ENCODE assay signal across 1 cellular context in the genomic region with DNA sequence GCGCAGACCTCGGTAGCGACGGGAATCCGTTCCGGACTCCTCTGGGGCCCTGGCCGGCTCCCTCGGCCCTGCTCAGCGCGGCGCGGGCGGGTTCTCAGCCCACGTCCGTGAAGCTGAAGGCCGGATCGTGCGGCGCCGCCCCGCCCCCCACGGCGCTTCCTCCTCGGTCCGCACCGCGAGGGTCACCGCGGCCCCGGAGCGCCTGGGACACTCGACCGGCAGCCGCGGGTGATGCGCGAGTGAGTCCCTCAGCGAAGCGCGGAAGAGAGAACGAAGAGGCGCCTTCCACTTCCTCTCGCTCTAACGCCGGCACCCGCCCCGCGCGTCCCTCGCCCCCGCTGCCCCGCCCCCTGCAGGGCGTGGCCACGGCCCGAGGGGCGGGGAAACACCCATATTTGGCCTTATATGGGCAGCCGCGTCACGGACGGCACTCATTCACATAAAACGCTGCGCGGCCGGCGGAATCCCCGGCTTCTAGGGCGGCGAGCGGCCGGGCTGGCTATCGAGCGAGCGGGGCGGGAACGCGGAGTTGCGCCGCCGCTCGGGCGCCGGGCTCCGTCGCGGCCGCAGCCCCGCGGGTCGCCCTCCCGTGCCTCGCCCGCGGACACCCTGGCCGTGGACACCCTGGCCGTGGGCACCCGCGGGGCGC.
TF ChIP-seq lines count a peak whose summit lies in the region.

A gene with protein sequence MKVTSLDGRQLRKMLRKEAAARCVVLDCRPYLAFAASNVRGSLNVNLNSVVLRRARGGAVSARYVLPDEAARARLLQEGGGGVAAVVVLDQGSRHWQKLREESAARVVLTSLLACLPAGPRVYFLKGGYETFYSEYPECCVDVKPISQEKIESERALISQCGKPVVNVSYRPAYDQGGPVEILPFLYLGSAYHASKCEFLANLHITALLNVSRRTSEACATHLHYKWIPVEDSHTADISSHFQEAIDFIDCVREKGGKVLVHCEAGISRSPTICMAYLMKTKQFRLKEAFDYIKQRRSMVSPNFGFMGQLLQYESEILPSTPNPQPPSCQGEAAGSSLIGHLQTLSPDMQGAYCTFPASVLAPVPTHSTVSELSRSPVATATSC (plus strand): TSS at position 470 of the 649 bp plus-strand sequence. CDS start 215 bp downstream, outside the sequence.

TF ChIP-seq in HepG2, 621 proteins besides CTCF, POLR2A, EP300 and RAD21 (continued from another document):
- TF ChIP-seq, protein P1, sequence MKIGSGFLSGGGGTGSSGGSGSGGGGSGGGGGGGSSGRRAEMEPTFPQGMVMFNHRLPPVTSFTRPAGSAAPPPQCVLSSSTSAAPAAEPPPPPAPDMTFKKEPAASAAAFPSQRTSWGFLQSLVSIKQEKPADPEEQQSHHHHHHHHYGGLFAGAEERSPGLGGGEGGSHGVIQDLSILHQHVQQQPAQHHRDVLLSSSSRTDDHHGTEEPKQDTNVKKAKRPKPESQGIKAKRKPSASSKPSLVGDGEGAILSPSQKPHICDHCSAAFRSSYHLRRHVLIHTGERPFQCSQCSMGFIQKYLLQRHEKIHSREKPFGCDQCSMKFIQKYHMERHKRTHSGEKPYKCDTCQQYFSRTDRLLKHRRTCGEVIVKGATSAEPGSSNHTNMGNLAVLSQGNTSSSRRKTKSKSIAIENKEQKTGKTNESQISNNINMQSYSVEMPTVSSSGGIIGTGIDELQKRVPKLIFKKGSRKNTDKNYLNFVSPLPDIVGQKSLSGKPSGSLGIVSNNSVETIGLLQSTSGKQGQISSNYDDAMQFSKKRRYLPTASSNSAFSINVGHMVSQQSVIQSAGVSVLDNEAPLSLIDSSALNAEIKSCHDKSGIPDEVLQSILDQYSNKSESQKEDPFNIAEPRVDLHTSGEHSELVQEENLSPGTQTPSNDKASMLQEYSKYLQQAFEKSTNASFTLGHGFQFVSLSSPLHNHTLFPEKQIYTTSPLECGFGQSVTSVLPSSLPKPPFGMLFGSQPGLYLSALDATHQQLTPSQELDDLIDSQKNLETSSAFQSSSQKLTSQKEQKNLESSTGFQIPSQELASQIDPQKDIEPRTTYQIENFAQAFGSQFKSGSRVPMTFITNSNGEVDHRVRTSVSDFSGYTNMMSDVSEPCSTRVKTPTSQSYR (CRISPR knock-in tag; IDR thresholded peaks at IDR 0.05; ENCODE audit: borderline replicate concordance), result no peak; the same call in 1 of the 2 replicates
- TF ChIP-seq ZNF781 (CRISPR knock-in tag; IDR thresholded peaks at IDR 0.05; ENCODE audit: borderline replicate concordance, not compliant biosample characterization) (no peak), LCORL (IDR thresholded peaks at IDR 0.05) (no peak), LCORL (CRISPR knock-in tag; IDR thresholded peaks at IDR 0.05) (no peak), KAT7 (CRISPR knock-in tag; IDR thresholded peaks at IDR 0.05; ENCODE audit: borderline replicate concordance) (no peak), TEAD2 (CRISPR knock-in tag; IDR thresholded peaks at IDR 0.05) (no peak), RXRB (CRISPR knock-in tag; IDR thresholded peaks at IDR 0.05; ENCODE audit: borderline replicate concordance) (no peak), YEATS4 (CRISPR knock-in tag; IDR thresholded peaks at IDR 0.05; ENCODE audit: borderline replicate concordance) (no peak), ZNF282 (IDR thresholded peaks at IDR 0.05; ENCODE audit: partially characterized antibody) (no peak), RBM22 (optimal IDR thresholded peaks at IDR 0.05; ENCODE audit: low read length) (no peak), RXRA (CRISPR knock-in tag; IDR thresholded peaks at IDR 0.05) (no peak), ZNF672 (CRISPR knock-in tag; IDR thresholded peaks at IDR 0.05) (no peak), ZNF549 (CRISPR knock-in tag; IDR thresholded peaks at IDR 0.05) (no peak), SALL2 (CRISPR knock-in tag; IDR thresholded peaks at IDR 0.05) (no peak), KLF12 (CRISPR knock-in tag; IDR thresholded peaks at IDR 0.05; ENCODE audit: borderline replicate concordance) (no peak), ZNF768 (CRISPR knock-in tag; IDR thresholded peaks at IDR 0.05) (peak; percentile 53), CBX5 (CRISPR knock-in tag; IDR thresholded peaks at IDR 0.05; ENCODE audit: borderline replicate concordance) (no peak), TAF15 (IDR thresholded peaks at IDR 0.05; ENCODE audit: low read depth, low read length, poor library complexity, severe bottlenecking) (no peak), SCMH1 (CRISPR knock-in tag; IDR thresholded peaks at IDR 0.05; ENCODE audit: borderline replicate concordance) (no peak), ZFP90 (CRISPR knock-in tag; IDR thresholded peaks at IDR 0.05; ENCODE audit: borderline replicate concordance) (no peak)
- TF ChIP-seq, protein P2, sequence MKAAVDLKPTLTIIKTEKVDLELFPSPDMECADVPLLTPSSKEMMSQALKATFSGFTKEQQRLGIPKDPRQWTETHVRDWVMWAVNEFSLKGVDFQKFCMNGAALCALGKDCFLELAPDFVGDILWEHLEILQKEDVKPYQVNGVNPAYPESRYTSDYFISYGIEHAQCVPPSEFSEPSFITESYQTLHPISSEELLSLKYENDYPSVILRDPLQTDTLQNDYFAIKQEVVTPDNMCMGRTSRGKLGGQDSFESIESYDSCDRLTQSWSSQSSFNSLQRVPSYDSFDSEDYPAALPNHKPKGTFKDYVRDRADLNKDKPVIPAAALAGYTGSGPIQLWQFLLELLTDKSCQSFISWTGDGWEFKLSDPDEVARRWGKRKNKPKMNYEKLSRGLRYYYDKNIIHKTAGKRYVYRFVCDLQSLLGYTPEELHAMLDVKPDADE (CRISPR knock-in tag; IDR thresholded peaks at IDR 0.05), result no peak
- TF ChIP-seq, protein P3, sequence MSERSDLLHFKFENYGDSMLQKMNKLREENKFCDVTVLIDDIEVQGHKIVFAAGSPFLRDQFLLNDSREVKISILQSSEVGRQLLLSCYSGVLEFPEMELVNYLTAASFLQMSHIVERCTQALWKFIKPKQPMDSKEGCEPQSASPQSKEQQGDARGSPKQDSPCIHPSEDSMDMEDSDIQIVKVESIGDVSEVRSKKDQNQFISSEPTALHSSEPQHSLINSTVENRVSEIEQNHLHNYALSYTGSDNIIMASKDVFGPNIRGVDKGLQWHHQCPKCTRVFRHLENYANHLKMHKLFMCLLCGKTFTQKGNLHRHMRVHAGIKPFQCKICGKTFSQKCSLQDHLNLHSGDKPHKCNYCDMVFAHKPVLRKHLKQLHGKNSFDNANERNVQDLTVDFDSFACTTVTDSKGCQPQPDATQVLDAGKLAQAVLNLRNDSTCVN (CRISPR knock-in tag; IDR thresholded peaks at IDR 0.05; ENCODE audit: borderline replicate concordance), result no peak
- TF ChIP-seq, protein P4, sequence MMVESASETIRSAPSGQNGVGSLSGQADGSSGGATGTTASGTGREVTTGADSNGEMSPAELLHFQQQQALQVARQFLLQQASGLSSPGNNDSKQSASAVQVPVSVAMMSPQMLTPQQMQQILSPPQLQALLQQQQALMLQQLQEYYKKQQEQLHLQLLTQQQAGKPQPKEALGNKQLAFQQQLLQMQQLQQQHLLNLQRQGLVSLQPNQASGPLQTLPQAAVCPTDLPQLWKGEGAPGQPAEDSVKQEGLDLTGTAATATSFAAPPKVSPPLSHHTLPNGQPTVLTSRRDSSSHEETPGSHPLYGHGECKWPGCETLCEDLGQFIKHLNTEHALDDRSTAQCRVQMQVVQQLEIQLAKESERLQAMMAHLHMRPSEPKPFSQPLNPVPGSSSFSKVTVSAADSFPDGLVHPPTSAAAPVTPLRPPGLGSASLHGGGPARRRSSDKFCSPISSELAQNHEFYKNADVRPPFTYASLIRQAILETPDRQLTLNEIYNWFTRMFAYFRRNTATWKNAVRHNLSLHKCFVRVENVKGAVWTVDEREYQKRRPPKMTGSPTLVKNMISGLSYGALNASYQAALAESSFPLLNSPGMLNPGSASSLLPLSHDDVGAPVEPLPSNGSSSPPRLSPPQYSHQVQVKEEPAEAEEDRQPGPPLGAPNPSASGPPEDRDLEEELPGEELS (CRISPR knock-in tag; IDR thresholded peaks at IDR 0.05), result no peak
- TF ChIP-seq, protein P5, sequence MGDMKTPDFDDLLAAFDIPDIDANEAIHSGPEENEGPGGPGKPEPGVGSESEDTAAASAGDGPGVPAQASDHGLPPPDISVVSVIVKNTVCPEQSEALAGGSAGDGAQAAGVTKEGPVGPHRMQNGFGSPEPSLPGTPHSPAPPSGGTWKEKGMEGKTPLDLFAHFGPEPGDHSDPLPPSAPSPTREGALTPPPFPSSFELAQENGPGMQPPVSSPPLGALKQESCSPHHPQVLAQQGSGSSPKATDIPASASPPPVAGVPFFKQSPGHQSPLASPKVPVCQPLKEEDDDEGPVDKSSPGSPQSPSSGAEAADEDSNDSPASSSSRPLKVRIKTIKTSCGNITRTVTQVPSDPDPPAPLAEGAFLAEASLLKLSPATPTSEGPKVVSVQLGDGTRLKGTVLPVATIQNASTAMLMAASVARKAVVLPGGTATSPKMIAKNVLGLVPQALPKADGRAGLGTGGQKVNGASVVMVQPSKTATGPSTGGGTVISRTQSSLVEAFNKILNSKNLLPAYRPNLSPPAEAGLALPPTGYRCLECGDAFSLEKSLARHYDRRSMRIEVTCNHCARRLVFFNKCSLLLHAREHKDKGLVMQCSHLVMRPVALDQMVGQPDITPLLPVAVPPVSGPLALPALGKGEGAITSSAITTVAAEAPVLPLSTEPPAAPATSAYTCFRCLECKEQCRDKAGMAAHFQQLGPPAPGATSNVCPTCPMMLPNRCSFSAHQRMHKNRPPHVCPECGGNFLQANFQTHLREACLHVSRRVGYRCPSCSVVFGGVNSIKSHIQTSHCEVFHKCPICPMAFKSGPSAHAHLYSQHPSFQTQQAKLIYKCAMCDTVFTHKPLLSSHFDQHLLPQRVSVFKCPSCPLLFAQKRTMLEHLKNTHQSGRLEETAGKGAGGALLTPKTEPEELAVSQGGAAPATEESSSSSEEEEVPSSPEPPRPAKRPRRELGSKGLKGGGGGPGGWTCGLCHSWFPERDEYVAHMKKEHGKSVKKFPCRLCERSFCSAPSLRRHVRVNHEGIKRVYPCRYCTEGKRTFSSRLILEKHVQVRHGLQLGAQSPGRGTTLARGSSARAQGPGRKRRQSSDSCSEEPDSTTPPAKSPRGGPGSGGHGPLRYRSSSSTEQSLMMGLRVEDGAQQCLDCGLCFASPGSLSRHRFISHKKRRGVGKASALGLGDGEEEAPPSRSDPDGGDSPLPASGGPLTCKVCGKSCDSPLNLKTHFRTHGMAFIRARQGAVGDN (CRISPR knock-in tag; IDR thresholded peaks at IDR 0.05), result peak; percentile 49
- TF ChIP-seq, protein P6, sequence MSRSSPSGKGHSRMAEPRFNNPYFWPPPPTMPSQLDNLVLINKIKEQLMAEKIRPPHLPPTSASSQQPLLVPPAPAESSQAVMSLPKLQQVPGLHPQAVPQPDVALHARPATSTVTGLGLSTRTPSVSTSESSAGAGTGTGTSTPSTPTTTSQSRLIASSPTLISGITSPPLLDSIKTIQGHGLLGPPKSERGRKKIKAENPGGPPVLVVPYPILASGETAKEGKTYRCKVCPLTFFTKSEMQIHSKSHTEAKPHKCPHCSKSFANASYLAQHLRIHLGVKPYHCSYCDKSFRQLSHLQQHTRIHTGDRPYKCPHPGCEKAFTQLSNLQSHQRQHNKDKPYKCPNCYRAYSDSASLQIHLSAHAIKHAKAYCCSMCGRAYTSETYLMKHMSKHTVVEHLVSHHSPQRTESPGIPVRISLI (CRISPR knock-in tag; IDR thresholded peaks at IDR 0.05; ENCODE audit: borderline replicate concordance), result no peak
- TF ChIP-seq, protein P7, sequence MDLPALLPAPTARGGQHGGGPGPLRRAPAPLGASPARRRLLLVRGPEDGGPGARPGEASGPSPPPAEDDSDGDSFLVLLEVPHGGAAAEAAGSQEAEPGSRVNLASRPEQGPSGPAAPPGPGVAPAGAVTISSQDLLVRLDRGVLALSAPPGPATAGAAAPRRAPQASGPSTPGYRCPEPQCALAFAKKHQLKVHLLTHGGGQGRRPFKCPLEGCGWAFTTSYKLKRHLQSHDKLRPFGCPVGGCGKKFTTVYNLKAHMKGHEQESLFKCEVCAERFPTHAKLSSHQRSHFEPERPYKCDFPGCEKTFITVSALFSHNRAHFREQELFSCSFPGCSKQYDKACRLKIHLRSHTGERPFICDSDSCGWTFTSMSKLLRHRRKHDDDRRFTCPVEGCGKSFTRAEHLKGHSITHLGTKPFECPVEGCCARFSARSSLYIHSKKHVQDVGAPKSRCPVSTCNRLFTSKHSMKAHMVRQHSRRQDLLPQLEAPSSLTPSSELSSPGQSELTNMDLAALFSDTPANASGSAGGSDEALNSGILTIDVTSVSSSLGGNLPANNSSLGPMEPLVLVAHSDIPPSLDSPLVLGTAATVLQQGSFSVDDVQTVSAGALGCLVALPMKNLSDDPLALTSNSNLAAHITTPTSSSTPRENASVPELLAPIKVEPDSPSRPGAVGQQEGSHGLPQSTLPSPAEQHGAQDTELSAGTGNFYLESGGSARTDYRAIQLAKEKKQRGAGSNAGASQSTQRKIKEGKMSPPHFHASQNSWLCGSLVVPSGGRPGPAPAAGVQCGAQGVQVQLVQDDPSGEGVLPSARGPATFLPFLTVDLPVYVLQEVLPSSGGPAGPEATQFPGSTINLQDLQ (CRISPR knock-in tag; IDR thresholded peaks at IDR 0.05), result no peak
